In the genomic region with DNA sequence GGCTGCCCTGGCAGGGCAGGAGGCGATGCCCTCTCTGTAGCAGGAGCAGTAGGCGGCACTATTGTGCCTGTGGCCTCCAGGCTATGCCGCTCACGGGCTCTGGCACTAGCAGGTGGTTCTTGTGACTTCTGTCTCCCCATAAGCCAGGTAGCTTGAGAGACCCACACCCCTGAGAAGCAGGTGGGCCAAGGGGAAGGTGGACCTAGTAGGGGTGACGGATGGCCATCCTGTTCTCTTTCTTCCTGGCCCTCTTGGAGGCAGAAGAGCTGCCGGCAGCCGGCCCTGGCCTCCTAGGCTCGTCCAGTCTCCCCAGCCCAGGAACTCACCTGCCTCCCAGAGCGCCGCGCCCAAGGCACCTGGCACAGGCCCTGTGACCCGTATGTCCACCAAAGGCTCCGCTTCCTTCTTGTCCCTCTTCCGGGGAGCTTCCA, we compare ENCODE assay signal across 19 cellular contexts. TPM values are rescaled to one million over a fixed set of nuclear protein-coding genes. Genes with fewer than 3 reads are reported as not detected.
"Had no signal": no experiment of that assay in that cellular context is flagged by ENCODE, and none has a peak within 500 bp of the region (broad histone marks: within the 10 kb centered on the region; RNA-seq: fewer than 3 reads in every experiment).

No MANE protein-coding gene starts in this region.

- H3K4me3 ChIP-seq: hepatocyte, lower lobe of right lung, prostate gland, SK-N-MC had no signal

- H3K27me3 ChIP-seq: hepatocyte had no signal

- H3K9me3 ChIP-seq: gastroesophageal sphincter, lower lobe of right lung, prostate gland had no signal

- H3K36me3 Mint-ChIP-seq: naive thymus-derived CD4-positive, alpha-beta T cell had no signal

- H3K4me3 Mint-ChIP-seq: activated CD8-positive, alpha-beta T cell treated with anti-CD3 and anti-CD28 coated beads, Interleukin-2, amount 10 ng/mL, durations not matched to agents 7 days and 5 days; activated naive CD4-positive, alpha-beta T cell treated with anti-CD3 and anti-CD28 coated beads for 36 hours; activated T-helper 17 cell treated with anti-CD3 and anti-CD28 coated beads, Interleukin-2, amount 50 U/mL, for 72 hours; effector memory CD8-positive, alpha-beta T cell; naive thymus-derived CD4-positive, alpha-beta T cell had no signal

- H3K36me3 ChIP-seq: prostate gland had no signal

- H3K9me3 Mint-ChIP-seq: activated naive CD4-positive, alpha-beta T cell treated with anti-CD3 and anti-CD28 coated beads for 36 hours; activated T-helper 17 cell treated with anti-CD3 and anti-CD28 coated beads, Interleukin-2, amount 50 U/mL, for 72 hours; effector memory CD8-positive, alpha-beta T cell had no signal

- H3K27ac Mint-ChIP-seq: activated CD8-positive, alpha-beta T cell treated with anti-CD3 and anti-CD28 coated beads, Interleukin-2, amount 10 ng/mL, durations not matched to agents 7 days and 5 days; activated naive CD4-positive, alpha-beta T cell treated with anti-CD3 and anti-CD28 coated beads for 36 hours; activated T-helper 17 cell treated with anti-CD3 and anti-CD28 coated beads, Interleukin-2, amount 50 U/mL, for 72 hours; effector memory CD8-positive, alpha-beta T cell; naive thymus-derived CD4-positive, alpha-beta T cell had no signal

- ATAC-seq: activated CD8-positive, alpha-beta T cell treated with anti-CD3 and anti-CD28 coated beads, Interleukin-2, amount 10 ng/mL, durations not matched to agents 7 days and 5 days; activated T-helper 17 cell treated with anti-CD3 and anti-CD28 coated beads, Interleukin-2, amount 50 U/mL, for 72 hours; effector memory CD8-positive, alpha-beta T cell; lower lobe of right lung; naive thymus-derived CD4-positive, alpha-beta T cell; sciatic nerve; stimulated activated naive CD8-positive, alpha-beta T cell treated with anti-CD3 and anti-CD28 coated beads, Interleukin-15, Interleukin-2, amounts not matched to agents 100 U/mL and 50 U/mL, for 24 hours had no signal

- H3K27me3 Mint-ChIP-seq: activated T-helper 17 cell treated with anti-CD3 and anti-CD28 coated beads, Interleukin-2, amount 50 U/mL, for 72 hours had no signal

- DNase-seq: activated CD4-positive, alpha-beta T cell treated with anti-CD3 and anti-CD28 coated beads for 48 hours; activated CD8-positive, alpha-beta T cell treated with anti-CD3 and anti-CD28 coated beads, Interleukin-2, amount 10 ng/mL, durations not matched to agents 7 days and 5 days; activated naive CD4-positive, alpha-beta T cell treated with anti-CD3 and anti-CD28 coated beads for 36 hours; caudate nucleus; effector memory CD8-positive, alpha-beta T cell; kidney glomerular epithelial cell; lower lobe of right lung; midbrain; naive thymus-derived CD4-positive, alpha-beta T cell; stimulated activated CD4-positive, alpha-beta T cell treated with anti-CD3 and anti-CD28 coated beads, Interleukin-12 subunit alpha, Interleukin-12 subunit beta, amount 100 ng/mL, for 4 hours; stimulated activated naive CD8-positive, alpha-beta T cell treated with anti-CD3 and anti-CD28 coated beads, Interleukin-15, Interleukin-2, amounts not matched to agents 100 U/mL and 50 U/mL, for 24 hours; T-helper 1 cell had no signal

- H3K27ac ChIP-seq: epithelial cell of prostate, hepatocyte, lower lobe of right lung, prostate gland, SK-N-MC had no signal

- H3K4me1 ChIP-seq: prostate gland had no signal

RNA-seq across cellular contexts. Expression of gene MMRN2, which starts 15.4 kb away (rescaled TPM):
- total RNA-seq: activated CD8-positive, alpha-beta T cell treated with anti-CD3 and anti-CD28 coated beads, Interleukin-2, amount 10 ng/mL, durations not matched to agents 7 days and 5 days; activated naive CD4-positive, alpha-beta T cell treated with anti-CD3 and anti-CD28 coated beads for 36 hours had no signal

RNA-seq across cellular contexts. Expression of gene SNCG, which starts 16.4 kb away (rescaled TPM):
- total RNA-seq: activated CD8-positive, alpha-beta T cell treated with anti-CD3 and anti-CD28 coated beads, Interleukin-2, amount 10 ng/mL, durations not matched to agents 7 days and 5 days; activated T-helper 17 cell treated with anti-CD3 and anti-CD28 coated beads, Interleukin-2, amount 50 U/mL, for 72 hours had no signal
- polyA plus RNA-seq: naive thymus-derived CD4-positive, alpha-beta T cell had no signal

RNA-seq across cellular contexts. Expression of gene ADIRF, which starts 26.3 kb away (rescaled TPM):
- total RNA-seq: activated CD8-positive, alpha-beta T cell treated with anti-CD3 and anti-CD28 coated beads, Interleukin-2, amount 10 ng/mL, durations not matched to agents 7 days and 5 days; activated naive CD4-positive, alpha-beta T cell treated with anti-CD3 and anti-CD28 coated beads for 36 hours; activated T-helper 17 cell treated with anti-CD3 and anti-CD28 coated beads, Interleukin-2, amount 50 U/mL, for 72 hours; hepatocyte had no signal
- polyA plus RNA-seq: hepatocyte had no signal
